1 cellular context compared by ENCODE assay signal in the genomic region with DNA sequence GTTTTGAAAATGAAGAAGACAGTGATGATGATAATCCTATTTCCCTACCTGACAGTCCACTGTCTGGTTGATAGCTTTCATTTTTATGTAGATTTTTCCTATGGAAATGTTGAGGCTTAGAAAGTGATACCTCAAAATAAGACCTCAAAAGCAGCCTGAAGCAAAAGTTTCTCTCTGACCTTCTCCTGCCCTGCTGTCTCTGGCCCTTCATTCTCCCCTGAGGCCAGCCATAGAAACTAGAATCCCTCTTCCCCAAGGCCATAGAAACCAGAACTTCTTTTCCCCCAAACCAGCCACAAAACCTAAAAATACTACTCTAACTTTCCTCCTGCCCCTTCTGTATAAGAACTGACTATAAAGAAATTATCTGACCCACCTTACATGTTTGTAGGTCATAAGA.
TF ChIP-seq lines count a peak whose summit lies in the region.

No MANE protein-coding gene starts in this region.

TF ChIP-seq in SK-N-SH, 30 proteins besides CTCF, POLR2A, EP300 and RAD21 (continued from another document):
- TF ChIP-seq JUND (IDR thresholded peaks at IDR 0.05) (no peak), MEF2A (IDR thresholded peaks at IDR 0.05; ENCODE audit: borderline replicate concordance, low read depth) (no peak), FOSL2 (IDR thresholded peaks at IDR 0.05; ENCODE audit: borderline replicate concordance, low read depth) (no peak), SIN3A (IDR thresholded peaks at IDR 0.05; ENCODE audit: borderline replicate concordance, low read depth, low read length) (no peak), EZH2phosphoT487 (IDR thresholded peaks at IDR 0.05; ENCODE audit: borderline replicate concordance, low read depth) (no peak), CHD2 (IDR thresholded peaks at IDR 0.05; ENCODE audit: low read length, partially characterized antibody) (no peak), MXI1 (IDR thresholded peaks at IDR 0.05; ENCODE audit: low read depth, low read length) (no peak), GATA2 (CRISPR knock-in tag; IDR thresholded peaks at IDR 0.05) (no peak), RXRA (IDR thresholded peaks at IDR 0.05; ENCODE audit: borderline replicate concordance, low read depth) (no peak)
- TF ChIP-seq, protein P1, sequence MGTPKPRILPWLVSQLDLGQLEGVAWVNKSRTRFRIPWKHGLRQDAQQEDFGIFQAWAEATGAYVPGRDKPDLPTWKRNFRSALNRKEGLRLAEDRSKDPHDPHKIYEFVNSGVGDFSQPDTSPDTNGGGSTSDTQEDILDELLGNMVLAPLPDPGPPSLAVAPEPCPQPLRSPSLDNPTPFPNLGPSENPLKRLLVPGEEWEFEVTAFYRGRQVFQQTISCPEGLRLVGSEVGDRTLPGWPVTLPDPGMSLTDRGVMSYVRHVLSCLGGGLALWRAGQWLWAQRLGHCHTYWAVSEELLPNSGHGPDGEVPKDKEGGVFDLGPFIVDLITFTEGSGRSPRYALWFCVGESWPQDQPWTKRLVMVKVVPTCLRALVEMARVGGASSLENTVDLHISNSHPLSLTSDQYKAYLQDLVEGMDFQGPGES (IDR thresholded peaks at IDR 0.05; ENCODE audit: low read depth, low read length), result no peak
- TF ChIP-seq, protein P2, sequence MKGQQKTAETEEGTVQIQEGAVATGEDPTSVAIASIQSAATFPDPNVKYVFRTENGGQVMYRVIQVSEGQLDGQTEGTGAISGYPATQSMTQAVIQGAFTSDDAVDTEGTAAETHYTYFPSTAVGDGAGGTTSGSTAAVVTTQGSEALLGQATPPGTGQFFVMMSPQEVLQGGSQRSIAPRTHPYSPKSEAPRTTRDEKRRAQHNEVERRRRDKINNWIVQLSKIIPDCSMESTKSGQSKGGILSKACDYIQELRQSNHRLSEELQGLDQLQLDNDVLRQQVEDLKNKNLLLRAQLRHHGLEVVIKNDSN (IDR thresholded peaks at IDR 0.05; ENCODE audit: borderline replicate concordance, low read depth), result no peak
- TF ChIP-seq, protein P3, sequence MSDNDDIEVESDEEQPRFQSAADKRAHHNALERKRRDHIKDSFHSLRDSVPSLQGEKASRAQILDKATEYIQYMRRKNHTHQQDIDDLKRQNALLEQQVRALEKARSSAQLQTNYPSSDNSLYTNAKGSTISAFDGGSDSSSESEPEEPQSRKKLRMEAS (IDR thresholded peaks at IDR 0.05; ENCODE audit: low read depth), result no peak
- TF ChIP-seq, protein P4, sequence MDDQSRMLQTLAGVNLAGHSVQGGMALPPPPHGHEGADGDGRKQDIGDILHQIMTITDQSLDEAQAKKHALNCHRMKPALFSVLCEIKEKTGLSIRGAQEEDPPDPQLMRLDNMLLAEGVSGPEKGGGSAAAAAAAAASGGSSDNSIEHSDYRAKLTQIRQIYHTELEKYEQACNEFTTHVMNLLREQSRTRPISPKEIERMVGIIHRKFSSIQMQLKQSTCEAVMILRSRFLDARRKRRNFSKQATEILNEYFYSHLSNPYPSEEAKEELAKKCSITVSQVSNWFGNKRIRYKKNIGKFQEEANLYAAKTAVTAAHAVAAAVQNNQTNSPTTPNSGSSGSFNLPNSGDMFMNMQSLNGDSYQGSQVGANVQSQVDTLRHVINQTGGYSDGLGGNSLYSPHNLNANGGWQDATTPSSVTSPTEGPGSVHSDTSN (IDR thresholded peaks at IDR 0.05), result no peak
